In genomic region chr5:177601126-177601525, GRCh38 we compare ENCODE assay signal across 9 cellular contexts. TPM values are rescaled to one million over a fixed set of nuclear protein-coding genes. Genes with fewer than 3 reads are reported as not detected.
DNase-seq lines count a peak whose midpoint lies in the region; ATAC-seq and TF ChIP-seq lines count a peak whose summit lies in the region.
"Had no signal": no experiment of that assay in that cellular context is flagged by ENCODE, and none has a peak within 500 bp of the region (broad histone marks: within the 10 kb centered on the region; RNA-seq: fewer than 3 reads in every experiment).

No MANE protein-coding gene starts in this region.

- DNase-seq in heart right ventricle = no peak
- DNase-seq in Right ventricle myocardium superior = no peak
- DNase-seq in adipocyte (ENCODE audit: low read depth) = no peak
- no peak for DNase-seq in lower lobe of right lung
- no peak for DNase-seq in uterus
- no peak for DNase-seq in HuH-7.5 (ENCODE audit: low spot score)
- DNase-seq: NCI-H1436 treated with DMSO at 0.1 percent for 48 hours had no signal

- H3K9me3 ChIP-seq in heart right ventricle (no peaks in the 10 kb centered on the region), adipocyte (ENCODE audit: control insufficient read depth, low read length) (no peaks in the 10 kb centered on the region), lower lobe of right lung (no peaks in the 10 kb centered on the region), uterus (no peaks in the 10 kb centered on the region)

- 95% methylated on average over 11 of the region's 11 CpGs for WGBS in heart right ventricle, 2 donors

- no peak for ATAC-seq in heart right ventricle
- no peak for ATAC-seq in Right ventricle myocardium superior (ENCODE audit: poor library complexity)
- no peak for ATAC-seq in lower lobe of right lung
- no peak for ATAC-seq in GM19397 (IDR thresholded peaks at IDR 0.05; ENCODE audit: unreplicated experiment)
- no peak for ATAC-seq in HG02623 (IDR thresholded peaks at IDR 0.05; ENCODE audit: unreplicated experiment)

- peaks cover 0 to 28% (median 5%) of the 10 kb centered on the region in 9 donors for H3K36me3 ChIP-seq in heart right ventricle
- peaks cover 19% of the 10 kb centered on the region for H3K36me3 ChIP-seq in adipocyte (ENCODE audit: control insufficient read depth, insufficient read depth, low read length, severe bottlenecking)
- H3K36me3 ChIP-seq in lower lobe of right lung = peaks cover 10% of the 10 kb centered on the region
- H3K36me3 ChIP-seq in uterus = no peaks in the 10 kb centered on the region

- H3K4me1 ChIP-seq in heart right ventricle = peaks cover 3 to 27% (median 20%) of the 10 kb centered on the region in 9 donors
- peaks cover 21% of the 10 kb centered on the region for H3K4me1 ChIP-seq in adipocyte (ENCODE audit: control insufficient read depth, insufficient read depth, low read length)
- H3K4me1 ChIP-seq in lower lobe of right lung = peaks cover 10% of the 10 kb centered on the region
- H3K4me1 ChIP-seq in uterus = peaks cover 0 to 9% of the 10 kb centered on the region in 2 donors

- H3K27me3 ChIP-seq in heart right ventricle = no peaks in the 10 kb centered on the region
- no peaks in the 10 kb centered on the region for H3K27me3 ChIP-seq in adipocyte (replicated peaks; ENCODE audit: control insufficient read depth, insufficient read depth, low read length)
- H3K27me3 ChIP-seq in lower lobe of right lung (ENCODE audit: low read depth) = no peaks in the 10 kb centered on the region
- no peaks in the 10 kb centered on the region for H3K27me3 ChIP-seq in uterus

- H3K4me3 ChIP-seq in heart right ventricle = peak overlapping the region in 9 of 10 donors; percentile 71 to 99 (median 87)
- peak overlapping the region; percentile 87 for H3K4me3 ChIP-seq in adipocyte (ENCODE audit: low read length)
- peak overlapping the region; percentile 89 for H3K4me3 ChIP-seq in lower lobe of right lung
- peak overlapping the region; percentile 55 to 80 for H3K4me3 ChIP-seq in uterus

- peak overlapping the region; percentile 96 for H3K9ac ChIP-seq in adipocyte (ENCODE audit: low read length)

- intact Hi-C loops in heart right ventricle (cut with DNase I) = no loop called here
- intact Hi-C loops in Right ventricle myocardium superior (cut with DNase I) = no loop called here
- intact Hi-C loops in lower lobe of right lung (cut with DNase I) = no loop called here
- intact Hi-C loops in uterus (cut with DNase I; ENCODE audit: low total_unique reads) = no loop called here

- no peak for TF ChIP-seq POLR2A in uterus (IDR thresholded peaks at IDR 0.05)

- peak overlapping the region in 1 of 10 donors; percentile 91 for H3K27ac ChIP-seq in heart right ventricle
- no peak overlapping the region for H3K27ac ChIP-seq in lower lobe of right lung
- H3K27ac ChIP-seq in uterus = no peak overlapping the region

- TF ChIP-seq CTCF in heart right ventricle (IDR thresholded peaks at IDR 0.05) (no peak), lower lobe of right lung (IDR thresholded peaks at IDR 0.05) (no peak), uterus (IDR thresholded peaks at IDR 0.05) (no peak)

RNA-seq across cellular contexts. Expression of gene B4GALT7, which starts 1.2 kb away (rescaled TPM):
- total RNA-seq in heart right ventricle = 10 to 100 TPM in 9 of 10 donors, 1 to 10 TPM in 1; 9.8 to 17.4 (median 15.0) TPM
- polyA plus RNA-seq in heart right ventricle = 10 to 100 TPM; 20.4 to 29.7 TPM
- 12.9 TPM for total RNA-seq in Right ventricle myocardium superior
- 22.4 TPM for total RNA-seq in lower lobe of right lung
- 10 to 100 TPM in 3 of 4 donors, 1 to 10 TPM in 1; 5.1 to 27.8 (median 24.5) TPM for total RNA-seq in uterus

RNA-seq across cellular contexts. Expression of gene TMED9, which starts 9.1 kb away (rescaled TPM):
- 100 to 1,000 TPM in 2 of 10 donors, 10 to 100 TPM in 8; 58.1 to 140 (median 69.5) TPM for total RNA-seq in heart right ventricle
- 100 to 1,000 TPM in 1 of 2 donors, 10 to 100 TPM in 1; 48.3 to 310 TPM for polyA plus RNA-seq in heart right ventricle
- 61.0 TPM for total RNA-seq in Right ventricle myocardium superior
- 132 TPM for total RNA-seq in lower lobe of right lung
- total RNA-seq in uterus = 100 to 1,000 TPM in 2 of 4 donors, 10 to 100 TPM in 2; 12.8 to 106 (median 73.4) TPM

RNA-seq across cellular contexts. Expression of gene FAM193B, which starts 46.8 kb away (rescaled TPM):
- 10 to 100 TPM; 14.1 to 34.4 (median 20.1) TPM for total RNA-seq in heart right ventricle
- polyA plus RNA-seq in heart right ventricle = 100 to 1,000 TPM in 1 of 2 donors, 10 to 100 TPM in 1; 28.0 to 201 TPM
- total RNA-seq in Right ventricle myocardium superior = 23.2 TPM
- total RNA-seq in lower lobe of right lung = 89.1 TPM
- total RNA-seq in uterus = 100 to 1,000 TPM in 1 of 4 donors, 10 to 100 TPM in 3; 16.5 to 117 (median 39.4) TPM
